27 cellular contexts compared by ENCODE assay signal in the genomic region with DNA sequence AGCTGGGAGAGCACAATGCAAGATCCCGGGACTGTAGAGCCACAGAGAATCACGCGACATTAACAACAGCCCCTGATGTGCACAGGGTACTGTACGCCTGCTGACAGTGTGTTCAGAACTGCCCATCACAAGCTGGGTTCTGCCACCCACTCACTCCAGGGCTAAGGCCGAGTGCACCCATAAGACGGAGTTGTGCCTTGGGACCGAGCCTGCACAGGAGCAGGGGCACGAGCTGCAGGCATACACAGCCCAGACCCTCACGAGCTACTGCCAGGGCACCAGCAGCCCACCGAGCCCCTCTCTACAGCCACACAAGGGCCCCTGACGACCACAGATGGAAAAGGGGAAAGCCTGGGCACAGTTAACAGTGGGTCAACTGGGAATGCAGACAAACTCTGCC.
"Had no signal": no experiment of that assay in that cellular context is flagged by ENCODE, and none has a peak within 500 bp of the region (broad histone marks: within the 10 kb centered on the region; RNA-seq: fewer than 3 reads in every experiment).

No MANE protein-coding gene starts in this region.

- DNase-seq: colonic mucosa; dermis blood vessel endothelial cell; dorsolateral prefrontal cortex; effector CD8-positive, alpha-beta T cell; effector memory CD8-positive, alpha-beta T cell; endodermal cell; erythroblast; foreskin keratinocyte; heart left ventricle; hypothalamus; immature natural killer cell; islet precursor cell; kidney; kidney glomerular epithelial cell; left colon; left ventricle myocardium inferior; lower lobe of right lung; mesenchymal stem cell; mucosa of descending colon; naive B cell had no signal

- H3K27me3 ChIP-seq: colonic mucosa, dorsolateral prefrontal cortex, foreskin keratinocyte, gastroesophageal sphincter, heart left ventricle, hepatocyte had no signal

- H3K27ac Mint-ChIP-seq: effector memory CD8-positive, alpha-beta T cell; immature natural killer cell; mesothelial cell of epicardium; naive B cell had no signal

- H3K36me3 ChIP-seq: colonic mucosa had no signal

- H3K4me1 ChIP-seq: colonic mucosa, foreskin keratinocyte, gastroesophageal sphincter, lower lobe of right lung had no signal

- H3K4me2 ChIP-seq: hepatocyte had no signal

- H3K27me3 Mint-ChIP-seq: effector memory CD8-positive, alpha-beta T cell; naive B cell had no signal

- ATAC-seq: effector memory CD8-positive, alpha-beta T cell; foreskin keratinocyte; gastroesophageal sphincter; heart left ventricle; left colon; left lobe of liver; lower lobe of right lung; mucosa of descending colon had no signal

- H3K9me3 ChIP-seq: colonic mucosa had no signal

- H3K27ac ChIP-seq: colonic mucosa, dorsolateral prefrontal cortex, epithelial cell of prostate, foreskin keratinocyte, gastroesophageal sphincter, heart left ventricle, hepatocyte, left ventricle myocardium inferior, lower lobe of right lung had no signal

- FAIRE-seq: endometrium, frontal cortex, kidney had no signal

- H2AFZ ChIP-seq: hepatocyte had no signal

- H3K4me3 Mint-ChIP-seq: effector memory CD8-positive, alpha-beta T cell; endodermal cell; immature natural killer cell; mesothelial cell of epicardium; naive B cell had no signal

- H3K4me3 ChIP-seq: colonic mucosa, dorsolateral prefrontal cortex, gastroesophageal sphincter, heart left ventricle, hepatocyte, left ventricle myocardium inferior, lower lobe of right lung, mucosa of descending colon had no signal

- H3K4me1 Mint-ChIP-seq: mesothelial cell of epicardium had no signal
